ENCODE assay signal across 1 cellular context in the genomic region with DNA sequence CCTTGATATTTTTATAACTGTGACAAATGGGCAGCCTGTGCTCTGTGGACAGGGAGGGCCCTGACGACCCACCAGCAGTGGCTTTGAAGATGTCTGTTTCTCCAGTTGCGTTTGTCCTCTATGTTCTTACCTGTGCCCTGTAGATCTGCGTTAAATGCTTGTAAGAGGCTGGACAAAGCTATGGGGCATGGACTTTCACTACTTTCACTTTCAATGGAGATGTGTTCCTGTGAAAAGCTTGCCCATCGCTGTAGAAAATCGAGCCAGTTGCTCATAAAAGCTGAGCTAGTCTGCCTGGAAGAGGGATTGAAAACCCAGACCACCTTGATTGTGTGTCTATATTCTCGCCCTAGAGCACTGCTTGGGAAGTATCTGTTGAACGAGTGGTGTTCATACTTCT.
TF ChIP-seq lines count a peak whose summit lies in the region.

No MANE protein-coding gene starts in this region.

TF ChIP-seq in HepG2, 621 proteins besides CTCF, POLR2A, EP300 and RAD21 (continued from another document):
- TF ChIP-seq, protein P1, sequence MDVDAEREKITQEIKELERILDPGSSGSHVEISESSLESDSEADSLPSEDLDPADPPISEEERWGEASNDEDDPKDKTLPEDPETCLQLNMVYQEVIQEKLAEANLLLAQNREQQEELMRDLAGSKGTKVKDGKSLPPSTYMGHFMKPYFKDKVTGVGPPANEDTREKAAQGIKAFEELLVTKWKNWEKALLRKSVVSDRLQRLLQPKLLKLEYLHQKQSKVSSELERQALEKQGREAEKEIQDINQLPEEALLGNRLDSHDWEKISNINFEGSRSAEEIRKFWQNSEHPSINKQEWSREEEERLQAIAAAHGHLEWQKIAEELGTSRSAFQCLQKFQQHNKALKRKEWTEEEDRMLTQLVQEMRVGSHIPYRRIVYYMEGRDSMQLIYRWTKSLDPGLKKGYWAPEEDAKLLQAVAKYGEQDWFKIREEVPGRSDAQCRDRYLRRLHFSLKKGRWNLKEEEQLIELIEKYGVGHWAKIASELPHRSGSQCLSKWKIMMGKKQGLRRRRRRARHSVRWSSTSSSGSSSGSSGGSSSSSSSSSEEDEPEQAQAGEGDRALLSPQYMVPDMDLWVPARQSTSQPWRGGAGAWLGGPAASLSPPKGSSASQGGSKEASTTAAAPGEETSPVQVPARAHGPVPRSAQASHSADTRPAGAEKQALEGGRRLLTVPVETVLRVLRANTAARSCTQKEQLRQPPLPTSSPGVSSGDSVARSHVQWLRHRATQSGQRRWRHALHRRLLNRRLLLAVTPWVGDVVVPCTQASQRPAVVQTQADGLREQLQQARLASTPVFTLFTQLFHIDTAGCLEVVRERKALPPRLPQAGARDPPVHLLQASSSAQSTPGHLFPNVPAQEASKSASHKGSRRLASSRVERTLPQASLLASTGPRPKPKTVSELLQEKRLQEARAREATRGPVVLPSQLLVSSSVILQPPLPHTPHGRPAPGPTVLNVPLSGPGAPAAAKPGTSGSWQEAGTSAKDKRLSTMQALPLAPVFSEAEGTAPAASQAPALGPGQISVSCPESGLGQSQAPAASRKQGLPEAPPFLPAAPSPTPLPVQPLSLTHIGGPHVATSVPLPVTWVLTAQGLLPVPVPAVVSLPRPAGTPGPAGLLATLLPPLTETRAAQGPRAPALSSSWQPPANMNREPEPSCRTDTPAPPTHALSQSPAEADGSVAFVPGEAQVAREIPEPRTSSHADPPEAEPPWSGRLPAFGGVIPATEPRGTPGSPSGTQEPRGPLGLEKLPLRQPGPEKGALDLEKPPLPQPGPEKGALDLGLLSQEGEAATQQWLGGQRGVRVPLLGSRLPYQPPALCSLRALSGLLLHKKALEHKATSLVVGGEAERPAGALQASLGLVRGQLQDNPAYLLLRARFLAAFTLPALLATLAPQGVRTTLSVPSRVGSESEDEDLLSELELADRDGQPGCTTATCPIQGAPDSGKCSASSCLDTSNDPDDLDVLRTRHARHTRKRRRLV (CRISPR knock-in tag; IDR thresholded peaks at IDR 0.05) = no peak
- TF ChIP-seq KLF15 (CRISPR knock-in tag; IDR thresholded peaks at IDR 0.05; ENCODE audit: borderline replicate concordance) (no peak), FIP1L1 (IDR thresholded peaks at IDR 0.05; ENCODE audit: borderline replicate concordance, insufficient read depth, low read depth, low read length) (no peak), TRIM24 (CRISPR knock-in tag; IDR thresholded peaks at IDR 0.05) (no peak), ZNF746 (CRISPR knock-in tag; IDR thresholded peaks at IDR 0.05) (no peak), RFX1 (IDR thresholded peaks at IDR 0.05) (no peak)
- TF ChIP-seq, protein P2, sequence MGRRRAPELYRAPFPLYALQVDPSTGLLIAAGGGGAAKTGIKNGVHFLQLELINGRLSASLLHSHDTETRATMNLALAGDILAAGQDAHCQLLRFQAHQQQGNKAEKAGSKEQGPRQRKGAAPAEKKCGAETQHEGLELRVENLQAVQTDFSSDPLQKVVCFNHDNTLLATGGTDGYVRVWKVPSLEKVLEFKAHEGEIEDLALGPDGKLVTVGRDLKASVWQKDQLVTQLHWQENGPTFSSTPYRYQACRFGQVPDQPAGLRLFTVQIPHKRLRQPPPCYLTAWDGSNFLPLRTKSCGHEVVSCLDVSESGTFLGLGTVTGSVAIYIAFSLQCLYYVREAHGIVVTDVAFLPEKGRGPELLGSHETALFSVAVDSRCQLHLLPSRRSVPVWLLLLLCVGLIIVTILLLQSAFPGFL (CRISPR knock-in tag; IDR thresholded peaks at IDR 0.05) = no peak
- TF ChIP-seq, protein P3, sequence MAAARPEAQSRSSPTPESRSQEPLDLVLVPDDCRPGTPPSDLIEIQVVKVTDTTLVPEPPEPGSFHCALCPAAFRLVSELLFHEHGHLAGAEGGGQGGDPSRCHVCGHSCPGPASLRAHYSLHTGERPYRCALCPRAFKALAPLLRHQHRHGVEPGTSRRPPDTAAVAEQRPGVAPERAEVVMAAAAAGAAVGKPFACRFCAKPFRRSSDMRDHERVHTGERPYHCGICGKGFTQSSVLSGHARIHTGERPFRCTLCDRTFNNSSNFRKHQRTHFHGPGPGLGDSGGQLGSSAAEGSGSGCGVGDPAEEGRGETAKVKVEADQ (CRISPR knock-in tag; IDR thresholded peaks at IDR 0.05; ENCODE audit: borderline replicate concordance) = no peak
